ENCODE assay signal across 1 cellular context in genomic region chr2:61460168-61460567, GRCh38.
TF ChIP-seq lines count a peak whose summit lies in the region.

No MANE protein-coding gene starts in this region.

TF ChIP-seq in SK-N-SH, 30 proteins besides CTCF, POLR2A, EP300 and RAD21 (continued from another document):
- TF ChIP-seq REST (IDR thresholded peaks at IDR 0.05; ENCODE audit: low read depth, low read length) (no peak), ZBTB33 (IDR thresholded peaks at IDR 0.05; ENCODE audit: borderline replicate concordance, low read depth) (no peak), TEAD4 (IDR thresholded peaks at IDR 0.05; ENCODE audit: borderline replicate concordance, insufficient read depth) (no peak), TAF1 (IDR thresholded peaks at IDR 0.05; ENCODE audit: borderline replicate concordance, low read depth, low read length) (no peak), NRF1 (IDR thresholded peaks at IDR 0.05; ENCODE audit: low read depth, low read length) (no peak), PBX3 (IDR thresholded peaks at IDR 0.05) (peak; percentile 19; the same call in 1 of the 2 replicates), FOXM1 (IDR thresholded peaks at IDR 0.05; ENCODE audit: low read depth) (no peak), TCF12 (IDR thresholded peaks at IDR 0.05) (peak; percentile 52; the same call in 1 of the 2 replicates), USF1 (IDR thresholded peaks at IDR 0.05; ENCODE audit: borderline replicate concordance, low read depth) (no peak), MEF2A (IDR thresholded peaks at IDR 0.05; ENCODE audit: borderline replicate concordance, low read depth) (no peak), IRF3 (IDR thresholded peaks at IDR 0.05; ENCODE audit: low read depth, low read length) (no peak), SIN3A (IDR thresholded peaks at IDR 0.05; ENCODE audit: borderline replicate concordance, low read depth, low read length) (no peak), CHD2 (IDR thresholded peaks at IDR 0.05; ENCODE audit: low read length, partially characterized antibody) (no peak), GATA2 (CRISPR knock-in tag; IDR thresholded peaks at IDR 0.05) (no peak), MAX (IDR thresholded peaks at IDR 0.05; ENCODE audit: low read depth) (peak; percentile 59; the same call in 1 of the 2 replicates), USF2 (IDR thresholded peaks at IDR 0.05; ENCODE audit: borderline replicate concordance, low read depth, low read length) (no peak), RCOR1 (IDR thresholded peaks at IDR 0.05; ENCODE audit: low read length) (no peak), ELF1 (IDR thresholded peaks at IDR 0.05) (no peak), RXRA (IDR thresholded peaks at IDR 0.05; ENCODE audit: borderline replicate concordance, low read depth) (no peak), YY1 (IDR thresholded peaks at IDR 0.05; ENCODE audit: low read depth) (no peak), JUND (IDR thresholded peaks at IDR 0.05) (peak; percentile 62), MXI1 (IDR thresholded peaks at IDR 0.05; ENCODE audit: low read depth, low read length) (no peak), RFX5 (IDR thresholded peaks at IDR 0.05; ENCODE audit: low read length) (no peak), GABPA (IDR thresholded peaks at IDR 0.05; ENCODE audit: low read depth) (no peak), NFIC (IDR thresholded peaks at IDR 0.05; ENCODE audit: borderline replicate concordance) (no peak), POLR2AphosphoS5 (IDR thresholded peaks at IDR 0.05; ENCODE audit: low read depth, low read length) (peak; percentile 18; the same call in 1 of the 2 replicates), FOSL2 (IDR thresholded peaks at IDR 0.05; ENCODE audit: borderline replicate concordance, low read depth) (peak; percentile 58; the same call in 1 of the 2 replicates), EZH2phosphoT487 (IDR thresholded peaks at IDR 0.05; ENCODE audit: borderline replicate concordance, low read depth) (no peak), FOXJ3 (CRISPR knock-in tag; IDR thresholded peaks at IDR 0.05) (no peak)
